In the genomic region with DNA sequence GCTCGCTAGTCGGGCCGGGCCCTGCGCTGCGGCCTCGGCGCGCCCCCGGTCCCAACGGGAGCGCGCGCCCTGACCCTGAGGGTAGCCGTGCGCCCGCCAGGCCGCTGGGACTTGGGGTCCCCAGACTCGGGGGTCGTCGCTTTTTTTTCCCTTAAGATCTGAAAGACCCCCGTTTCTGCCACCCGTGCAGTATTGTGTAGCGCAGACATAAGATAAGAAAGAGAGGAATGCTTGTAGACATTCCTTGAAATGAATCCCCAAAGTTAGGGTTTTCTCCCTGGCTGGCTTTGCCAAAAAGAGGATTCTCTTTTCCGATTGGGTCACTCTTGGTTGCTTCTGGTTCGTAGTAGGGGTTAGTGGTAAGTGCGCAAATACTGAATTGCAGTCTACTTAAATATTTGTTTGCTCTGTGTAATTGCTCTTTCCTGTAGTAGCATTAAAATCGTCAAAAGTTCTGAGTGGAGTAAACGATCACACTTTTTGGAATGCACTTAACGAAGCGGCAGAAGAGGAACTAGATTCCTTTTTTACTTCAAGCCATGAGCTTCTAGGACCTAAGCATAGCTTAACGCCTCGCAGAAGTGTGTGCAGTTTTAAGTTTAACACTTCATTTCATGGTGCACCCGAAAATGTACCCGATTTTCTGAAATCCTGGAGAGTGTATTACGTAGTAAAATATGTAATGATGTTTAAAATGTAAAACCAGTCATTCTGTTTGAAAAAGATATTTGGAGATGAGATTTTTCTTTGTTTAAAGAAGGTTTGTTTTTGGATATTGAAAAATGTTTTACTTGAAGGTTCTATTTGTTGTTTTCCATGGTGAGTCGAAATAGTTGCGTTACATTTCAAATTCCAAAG, we compare ENCODE assay signal across 1 cellular context.
A peak's percentile ranks its signal among the peaks of the same experiment; 100 is the strongest.
TF ChIP-seq lines count a peak whose summit lies in the region.

No MANE protein-coding gene starts in this region.

TF ChIP-seq in K562, 482 proteins besides CTCF, POLR2A, EP300 and RAD21 (continued from another document and continues in another):
- TF ChIP-seq, protein P1, sequence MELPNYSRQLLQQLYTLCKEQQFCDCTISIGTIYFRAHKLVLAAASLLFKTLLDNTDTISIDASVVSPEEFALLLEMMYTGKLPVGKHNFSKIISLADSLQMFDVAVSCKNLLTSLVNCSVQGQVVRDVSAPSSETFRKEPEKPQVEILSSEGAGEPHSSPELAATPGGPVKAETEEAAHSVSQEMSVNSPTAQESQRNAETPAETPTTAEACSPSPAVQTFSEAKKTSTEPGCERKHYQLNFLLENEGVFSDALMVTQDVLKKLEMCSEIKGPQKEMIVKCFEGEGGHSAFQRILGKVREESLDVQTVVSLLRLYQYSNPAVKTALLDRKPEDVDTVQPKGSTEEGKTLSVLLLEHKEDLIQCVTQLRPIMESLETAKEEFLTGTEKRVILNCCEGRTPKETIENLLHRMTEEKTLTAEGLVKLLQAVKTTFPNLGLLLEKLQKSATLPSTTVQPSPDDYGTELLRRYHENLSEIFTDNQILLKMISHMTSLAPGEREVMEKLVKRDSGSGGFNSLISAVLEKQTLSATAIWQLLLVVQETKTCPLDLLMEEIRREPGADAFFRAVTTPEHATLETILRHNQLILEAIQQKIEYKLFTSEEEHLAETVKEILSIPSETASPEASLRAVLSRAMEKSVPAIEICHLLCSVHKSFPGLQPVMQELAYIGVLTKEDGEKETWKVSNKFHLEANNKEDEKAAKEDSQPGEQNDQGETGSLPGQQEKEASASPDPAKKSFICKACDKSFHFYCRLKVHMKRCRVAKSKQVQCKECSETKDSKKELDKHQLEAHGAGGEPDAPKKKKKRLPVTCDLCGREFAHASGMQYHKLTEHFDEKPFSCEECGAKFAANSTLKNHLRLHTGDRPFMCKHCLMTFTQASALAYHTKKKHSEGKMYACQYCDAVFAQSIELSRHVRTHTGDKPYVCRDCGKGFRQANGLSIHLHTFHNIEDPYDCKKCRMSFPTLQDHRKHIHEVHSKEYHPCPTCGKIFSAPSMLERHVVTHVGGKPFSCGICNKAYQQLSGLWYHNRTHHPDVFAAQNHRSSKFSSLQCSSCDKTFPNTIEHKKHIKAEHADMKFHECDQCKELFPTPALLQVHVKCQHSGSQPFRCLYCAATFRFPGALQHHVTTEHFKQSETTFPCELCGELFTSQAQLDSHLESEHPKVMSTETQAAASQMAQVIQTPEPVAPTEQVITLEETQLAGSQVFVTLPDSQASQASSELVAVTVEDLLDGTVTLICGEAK (IDR thresholded peaks at IDR 0.05) = 0 out of 2 replicates have a peak, but pooled peaks have one; percentile 27
- TF ChIP-seq, protein P1 (CRISPR knock-in tag; IDR thresholded peaks at IDR 0.05) = no peak
- TF ChIP-seq, protein P2, sequence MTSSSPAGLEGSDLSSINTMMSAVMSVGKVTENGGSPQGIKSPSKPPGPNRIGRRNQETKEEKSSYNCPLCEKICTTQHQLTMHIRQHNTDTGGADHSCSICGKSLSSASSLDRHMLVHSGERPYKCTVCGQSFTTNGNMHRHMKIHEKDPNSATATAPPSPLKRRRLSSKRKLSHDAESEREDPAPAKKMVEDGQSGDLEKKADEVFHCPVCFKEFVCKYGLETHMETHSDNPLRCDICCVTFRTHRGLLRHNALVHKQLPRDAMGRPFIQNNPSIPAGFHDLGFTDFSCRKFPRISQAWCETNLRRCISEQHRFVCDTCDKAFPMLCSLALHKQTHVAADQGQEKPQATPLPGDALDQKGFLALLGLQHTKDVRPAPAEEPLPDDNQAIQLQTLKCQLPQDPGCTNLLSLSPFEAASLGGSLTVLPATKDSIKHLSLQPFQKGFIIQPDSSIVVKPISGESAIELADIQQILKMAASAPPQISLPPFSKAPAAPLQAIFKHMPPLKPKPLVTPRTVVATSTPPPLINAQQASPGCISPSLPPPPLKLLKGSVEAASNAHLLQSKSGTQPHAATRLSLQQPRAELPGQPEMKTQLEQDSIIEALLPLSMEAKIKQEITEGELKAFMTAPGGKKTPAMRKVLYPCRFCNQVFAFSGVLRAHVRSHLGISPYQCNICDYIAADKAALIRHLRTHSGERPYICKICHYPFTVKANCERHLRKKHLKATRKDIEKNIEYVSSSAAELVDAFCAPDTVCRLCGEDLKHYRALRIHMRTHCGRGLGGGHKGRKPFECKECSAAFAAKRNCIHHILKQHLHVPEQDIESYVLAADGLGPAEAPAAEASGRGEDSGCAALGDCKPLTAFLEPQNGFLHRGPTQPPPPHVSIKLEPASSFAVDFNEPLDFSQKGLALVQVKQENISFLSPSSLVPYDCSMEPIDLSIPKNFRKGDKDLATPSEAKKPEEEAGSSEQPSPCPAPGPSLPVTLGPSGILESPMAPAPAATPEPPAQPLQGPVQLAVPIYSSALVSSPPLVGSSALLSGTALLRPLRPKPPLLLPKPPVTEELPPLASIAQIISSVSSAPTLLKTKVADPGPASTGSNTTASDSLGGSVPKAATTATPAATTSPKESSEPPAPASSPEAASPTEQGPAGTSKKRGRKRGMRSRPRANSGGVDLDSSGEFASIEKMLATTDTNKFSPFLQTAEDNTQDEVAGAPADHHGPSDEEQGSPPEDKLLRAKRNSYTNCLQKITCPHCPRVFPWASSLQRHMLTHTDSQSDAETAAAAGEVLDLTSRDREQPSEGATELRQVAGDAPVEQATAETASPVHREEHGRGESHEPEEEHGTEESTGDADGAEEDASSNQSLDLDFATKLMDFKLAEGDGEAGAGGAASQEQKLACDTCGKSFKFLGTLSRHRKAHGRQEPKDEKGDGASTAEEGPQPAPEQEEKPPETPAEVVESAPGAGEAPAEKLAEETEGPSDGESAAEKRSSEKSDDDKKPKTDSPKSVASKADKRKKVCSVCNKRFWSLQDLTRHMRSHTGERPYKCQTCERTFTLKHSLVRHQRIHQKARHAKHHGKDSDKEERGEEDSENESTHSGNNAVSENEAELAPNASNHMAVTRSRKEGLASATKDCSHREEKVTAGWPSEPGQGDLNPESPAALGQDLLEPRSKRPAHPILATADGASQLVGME (CRISPR knock-in tag; IDR thresholded peaks at IDR 0.05) = 0 out of 2 replicates have a peak, but pooled peaks have one; percentile 35
- TF ChIP-seq POLR2H (tag; IDR thresholded peaks at IDR 0.05; ENCODE audit: low read depth) = peak; percentile 54; the same call in 1 of the 2 replicates
- TF ChIP-seq, protein P3, sequence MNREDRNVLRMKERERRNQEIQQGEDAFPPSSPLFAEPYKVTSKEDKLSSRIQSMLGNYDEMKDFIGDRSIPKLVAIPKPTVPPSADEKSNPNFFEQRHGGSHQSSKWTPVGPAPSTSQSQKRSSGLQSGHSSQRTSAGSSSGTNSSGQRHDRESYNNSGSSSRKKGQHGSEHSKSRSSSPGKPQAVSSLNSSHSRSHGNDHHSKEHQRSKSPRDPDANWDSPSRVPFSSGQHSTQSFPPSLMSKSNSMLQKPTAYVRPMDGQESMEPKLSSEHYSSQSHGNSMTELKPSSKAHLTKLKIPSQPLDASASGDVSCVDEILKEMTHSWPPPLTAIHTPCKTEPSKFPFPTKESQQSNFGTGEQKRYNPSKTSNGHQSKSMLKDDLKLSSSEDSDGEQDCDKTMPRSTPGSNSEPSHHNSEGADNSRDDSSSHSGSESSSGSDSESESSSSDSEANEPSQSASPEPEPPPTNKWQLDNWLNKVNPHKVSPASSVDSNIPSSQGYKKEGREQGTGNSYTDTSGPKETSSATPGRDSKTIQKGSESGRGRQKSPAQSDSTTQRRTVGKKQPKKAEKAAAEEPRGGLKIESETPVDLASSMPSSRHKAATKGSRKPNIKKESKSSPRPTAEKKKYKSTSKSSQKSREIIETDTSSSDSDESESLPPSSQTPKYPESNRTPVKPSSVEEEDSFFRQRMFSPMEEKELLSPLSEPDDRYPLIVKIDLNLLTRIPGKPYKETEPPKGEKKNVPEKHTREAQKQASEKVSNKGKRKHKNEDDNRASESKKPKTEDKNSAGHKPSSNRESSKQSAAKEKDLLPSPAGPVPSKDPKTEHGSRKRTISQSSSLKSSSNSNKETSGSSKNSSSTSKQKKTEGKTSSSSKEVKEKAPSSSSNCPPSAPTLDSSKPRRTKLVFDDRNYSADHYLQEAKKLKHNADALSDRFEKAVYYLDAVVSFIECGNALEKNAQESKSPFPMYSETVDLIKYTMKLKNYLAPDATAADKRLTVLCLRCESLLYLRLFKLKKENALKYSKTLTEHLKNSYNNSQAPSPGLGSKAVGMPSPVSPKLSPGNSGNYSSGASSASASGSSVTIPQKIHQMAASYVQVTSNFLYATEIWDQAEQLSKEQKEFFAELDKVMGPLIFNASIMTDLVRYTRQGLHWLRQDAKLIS (CRISPR knock-in tag; IDR thresholded peaks at IDR 0.05) = peak; percentile 9; the same call in 1 of the 2 replicates
- TF ChIP-seq, protein P4, sequence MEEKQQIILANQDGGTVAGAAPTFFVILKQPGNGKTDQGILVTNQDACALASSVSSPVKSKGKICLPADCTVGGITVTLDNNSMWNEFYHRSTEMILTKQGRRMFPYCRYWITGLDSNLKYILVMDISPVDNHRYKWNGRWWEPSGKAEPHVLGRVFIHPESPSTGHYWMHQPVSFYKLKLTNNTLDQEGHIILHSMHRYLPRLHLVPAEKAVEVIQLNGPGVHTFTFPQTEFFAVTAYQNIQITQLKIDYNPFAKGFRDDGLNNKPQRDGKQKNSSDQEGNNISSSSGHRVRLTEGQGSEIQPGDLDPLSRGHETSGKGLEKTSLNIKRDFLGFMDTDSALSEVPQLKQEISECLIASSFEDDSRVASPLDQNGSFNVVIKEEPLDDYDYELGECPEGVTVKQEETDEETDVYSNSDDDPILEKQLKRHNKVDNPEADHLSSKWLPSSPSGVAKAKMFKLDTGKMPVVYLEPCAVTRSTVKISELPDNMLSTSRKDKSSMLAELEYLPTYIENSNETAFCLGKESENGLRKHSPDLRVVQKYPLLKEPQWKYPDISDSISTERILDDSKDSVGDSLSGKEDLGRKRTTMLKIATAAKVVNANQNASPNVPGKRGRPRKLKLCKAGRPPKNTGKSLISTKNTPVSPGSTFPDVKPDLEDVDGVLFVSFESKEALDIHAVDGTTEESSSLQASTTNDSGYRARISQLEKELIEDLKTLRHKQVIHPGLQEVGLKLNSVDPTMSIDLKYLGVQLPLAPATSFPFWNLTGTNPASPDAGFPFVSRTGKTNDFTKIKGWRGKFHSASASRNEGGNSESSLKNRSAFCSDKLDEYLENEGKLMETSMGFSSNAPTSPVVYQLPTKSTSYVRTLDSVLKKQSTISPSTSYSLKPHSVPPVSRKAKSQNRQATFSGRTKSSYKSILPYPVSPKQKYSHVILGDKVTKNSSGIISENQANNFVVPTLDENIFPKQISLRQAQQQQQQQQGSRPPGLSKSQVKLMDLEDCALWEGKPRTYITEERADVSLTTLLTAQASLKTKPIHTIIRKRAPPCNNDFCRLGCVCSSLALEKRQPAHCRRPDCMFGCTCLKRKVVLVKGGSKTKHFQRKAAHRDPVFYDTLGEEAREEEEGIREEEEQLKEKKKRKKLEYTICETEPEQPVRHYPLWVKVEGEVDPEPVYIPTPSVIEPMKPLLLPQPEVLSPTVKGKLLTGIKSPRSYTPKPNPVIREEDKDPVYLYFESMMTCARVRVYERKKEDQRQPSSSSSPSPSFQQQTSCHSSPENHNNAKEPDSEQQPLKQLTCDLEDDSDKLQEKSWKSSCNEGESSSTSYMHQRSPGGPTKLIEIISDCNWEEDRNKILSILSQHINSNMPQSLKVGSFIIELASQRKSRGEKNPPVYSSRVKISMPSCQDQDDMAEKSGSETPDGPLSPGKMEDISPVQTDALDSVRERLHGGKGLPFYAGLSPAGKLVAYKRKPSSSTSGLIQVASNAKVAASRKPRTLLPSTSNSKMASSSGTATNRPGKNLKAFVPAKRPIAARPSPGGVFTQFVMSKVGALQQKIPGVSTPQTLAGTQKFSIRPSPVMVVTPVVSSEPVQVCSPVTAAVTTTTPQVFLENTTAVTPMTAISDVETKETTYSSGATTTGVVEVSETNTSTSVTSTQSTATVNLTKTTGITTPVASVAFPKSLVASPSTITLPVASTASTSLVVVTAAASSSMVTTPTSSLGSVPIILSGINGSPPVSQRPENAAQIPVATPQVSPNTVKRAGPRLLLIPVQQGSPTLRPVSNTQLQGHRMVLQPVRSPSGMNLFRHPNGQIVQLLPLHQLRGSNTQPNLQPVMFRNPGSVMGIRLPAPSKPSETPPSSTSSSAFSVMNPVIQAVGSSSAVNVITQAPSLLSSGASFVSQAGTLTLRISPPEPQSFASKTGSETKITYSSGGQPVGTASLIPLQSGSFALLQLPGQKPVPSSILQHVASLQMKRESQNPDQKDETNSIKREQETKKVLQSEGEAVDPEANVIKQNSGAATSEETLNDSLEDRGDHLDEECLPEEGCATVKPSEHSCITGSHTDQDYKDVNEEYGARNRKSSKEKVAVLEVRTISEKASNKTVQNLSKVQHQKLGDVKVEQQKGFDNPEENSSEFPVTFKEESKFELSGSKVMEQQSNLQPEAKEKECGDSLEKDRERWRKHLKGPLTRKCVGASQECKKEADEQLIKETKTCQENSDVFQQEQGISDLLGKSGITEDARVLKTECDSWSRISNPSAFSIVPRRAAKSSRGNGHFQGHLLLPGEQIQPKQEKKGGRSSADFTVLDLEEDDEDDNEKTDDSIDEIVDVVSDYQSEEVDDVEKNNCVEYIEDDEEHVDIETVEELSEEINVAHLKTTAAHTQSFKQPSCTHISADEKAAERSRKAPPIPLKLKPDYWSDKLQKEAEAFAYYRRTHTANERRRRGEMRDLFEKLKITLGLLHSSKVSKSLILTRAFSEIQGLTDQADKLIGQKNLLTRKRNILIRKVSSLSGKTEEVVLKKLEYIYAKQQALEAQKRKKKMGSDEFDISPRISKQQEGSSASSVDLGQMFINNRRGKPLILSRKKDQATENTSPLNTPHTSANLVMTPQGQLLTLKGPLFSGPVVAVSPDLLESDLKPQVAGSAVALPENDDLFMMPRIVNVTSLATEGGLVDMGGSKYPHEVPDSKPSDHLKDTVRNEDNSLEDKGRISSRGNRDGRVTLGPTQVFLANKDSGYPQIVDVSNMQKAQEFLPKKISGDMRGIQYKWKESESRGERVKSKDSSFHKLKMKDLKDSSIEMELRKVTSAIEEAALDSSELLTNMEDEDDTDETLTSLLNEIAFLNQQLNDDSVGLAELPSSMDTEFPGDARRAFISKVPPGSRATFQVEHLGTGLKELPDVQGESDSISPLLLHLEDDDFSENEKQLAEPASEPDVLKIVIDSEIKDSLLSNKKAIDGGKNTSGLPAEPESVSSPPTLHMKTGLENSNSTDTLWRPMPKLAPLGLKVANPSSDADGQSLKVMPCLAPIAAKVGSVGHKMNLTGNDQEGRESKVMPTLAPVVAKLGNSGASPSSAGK (IDR thresholded peaks at IDR 0.05) = peak; percentile 7; the same call in 1 of the 2 replicates
